Comparison of ENCODE assay signal across 1 cellular context in the genomic region with DNA sequence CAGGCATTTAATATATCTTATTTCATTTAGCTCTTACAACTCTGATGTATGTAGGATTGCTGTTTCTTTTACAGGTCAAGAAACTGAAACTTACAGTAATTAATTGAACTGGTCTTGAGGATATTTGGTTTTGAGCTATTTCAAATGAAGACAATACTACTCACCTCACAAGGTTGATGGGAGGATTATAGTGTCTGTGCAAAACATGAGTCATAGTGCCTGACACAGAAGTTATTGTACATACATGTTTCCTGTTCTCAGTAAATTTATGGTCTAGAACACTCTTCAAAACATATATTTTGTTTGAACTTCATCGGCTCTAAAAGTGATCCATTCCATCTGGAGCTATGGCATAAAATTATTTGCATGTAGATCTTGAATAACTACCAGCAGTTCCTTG.
TF ChIP-seq lines count a peak whose summit lies in the region.

No MANE protein-coding gene starts in this region.

TF ChIP-seq in GM12878, 131 proteins besides CTCF, POLR2A, EP300 and RAD21:
- TF ChIP-seq, protein P1, sequence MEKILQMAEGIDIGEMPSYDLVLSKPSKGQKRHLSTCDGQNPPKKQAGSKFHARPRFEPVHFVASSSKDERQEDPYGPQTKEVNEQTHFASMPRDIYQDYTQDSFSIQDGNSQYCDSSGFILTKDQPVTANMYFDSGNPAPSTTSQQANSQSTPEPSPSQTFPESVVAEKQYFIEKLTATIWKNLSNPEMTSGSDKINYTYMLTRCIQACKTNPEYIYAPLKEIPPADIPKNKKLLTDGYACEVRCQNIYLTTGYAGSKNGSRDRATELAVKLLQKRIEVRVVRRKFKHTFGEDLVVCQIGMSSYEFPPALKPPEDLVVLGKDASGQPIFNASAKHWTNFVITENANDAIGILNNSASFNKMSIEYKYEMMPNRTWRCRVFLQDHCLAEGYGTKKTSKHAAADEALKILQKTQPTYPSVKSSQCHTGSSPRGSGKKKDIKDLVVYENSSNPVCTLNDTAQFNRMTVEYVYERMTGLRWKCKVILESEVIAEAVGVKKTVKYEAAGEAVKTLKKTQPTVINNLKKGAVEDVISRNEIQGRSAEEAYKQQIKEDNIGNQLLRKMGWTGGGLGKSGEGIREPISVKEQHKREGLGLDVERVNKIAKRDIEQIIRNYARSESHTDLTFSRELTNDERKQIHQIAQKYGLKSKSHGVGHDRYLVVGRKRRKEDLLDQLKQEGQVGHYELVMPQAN (conservative IDR thresholded peaks at IDR 0.05) = no peak
- TF ChIP-seq DPF2 (IDR thresholded peaks at IDR 0.05) (no peak), TARDBP (IDR thresholded peaks at IDR 0.05; ENCODE audit: borderline replicate concordance) (no peak), PAX8 (IDR thresholded peaks at IDR 0.05) (no peak), POLR2AphosphoS5 (IDR thresholded peaks at IDR 0.05; ENCODE audit: low read length) (no peak), CREB1 (IDR thresholded peaks at IDR 0.05; ENCODE audit: low read depth) (no peak), ZNF217 (IDR thresholded peaks at IDR 0.05) (no peak), RCOR1 (conservative IDR thresholded peaks at IDR 0.05; ENCODE audit: low read depth, low read length) (no peak), KDM1A (IDR thresholded peaks at IDR 0.05; ENCODE audit: borderline replicate concordance) (no peak), ZZZ3 (IDR thresholded peaks at IDR 0.05; ENCODE audit: control insufficient read depth, insufficient read length, low read depth) (no peak), SMARCA5 (IDR thresholded peaks at IDR 0.05) (no peak), SPI1 (IDR thresholded peaks at IDR 0.05; ENCODE audit: borderline replicate concordance, insufficient read depth, low read depth, low read length) (no peak), NR2F1 (conservative IDR thresholded peaks at IDR 0.05) (no peak)
- TF ChIP-seq, protein P2, sequence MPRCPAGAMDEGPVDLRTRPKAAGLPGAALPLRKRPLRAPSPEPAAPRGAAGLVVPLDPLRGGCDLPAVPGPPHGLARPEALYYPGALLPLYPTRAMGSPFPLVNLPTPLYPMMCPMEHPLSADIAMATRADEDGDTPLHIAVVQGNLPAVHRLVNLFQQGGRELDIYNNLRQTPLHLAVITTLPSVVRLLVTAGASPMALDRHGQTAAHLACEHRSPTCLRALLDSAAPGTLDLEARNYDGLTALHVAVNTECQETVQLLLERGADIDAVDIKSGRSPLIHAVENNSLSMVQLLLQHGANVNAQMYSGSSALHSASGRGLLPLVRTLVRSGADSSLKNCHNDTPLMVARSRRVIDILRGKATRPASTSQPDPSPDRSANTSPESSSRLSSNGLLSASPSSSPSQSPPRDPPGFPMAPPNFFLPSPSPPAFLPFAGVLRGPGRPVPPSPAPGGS (IDR thresholded peaks at IDR 0.05; ENCODE audit: borderline replicate concordance, insufficient read depth, low read depth, low read length, poor library complexity, severe bottlenecking) = no peak
- TF ChIP-seq, protein P3, sequence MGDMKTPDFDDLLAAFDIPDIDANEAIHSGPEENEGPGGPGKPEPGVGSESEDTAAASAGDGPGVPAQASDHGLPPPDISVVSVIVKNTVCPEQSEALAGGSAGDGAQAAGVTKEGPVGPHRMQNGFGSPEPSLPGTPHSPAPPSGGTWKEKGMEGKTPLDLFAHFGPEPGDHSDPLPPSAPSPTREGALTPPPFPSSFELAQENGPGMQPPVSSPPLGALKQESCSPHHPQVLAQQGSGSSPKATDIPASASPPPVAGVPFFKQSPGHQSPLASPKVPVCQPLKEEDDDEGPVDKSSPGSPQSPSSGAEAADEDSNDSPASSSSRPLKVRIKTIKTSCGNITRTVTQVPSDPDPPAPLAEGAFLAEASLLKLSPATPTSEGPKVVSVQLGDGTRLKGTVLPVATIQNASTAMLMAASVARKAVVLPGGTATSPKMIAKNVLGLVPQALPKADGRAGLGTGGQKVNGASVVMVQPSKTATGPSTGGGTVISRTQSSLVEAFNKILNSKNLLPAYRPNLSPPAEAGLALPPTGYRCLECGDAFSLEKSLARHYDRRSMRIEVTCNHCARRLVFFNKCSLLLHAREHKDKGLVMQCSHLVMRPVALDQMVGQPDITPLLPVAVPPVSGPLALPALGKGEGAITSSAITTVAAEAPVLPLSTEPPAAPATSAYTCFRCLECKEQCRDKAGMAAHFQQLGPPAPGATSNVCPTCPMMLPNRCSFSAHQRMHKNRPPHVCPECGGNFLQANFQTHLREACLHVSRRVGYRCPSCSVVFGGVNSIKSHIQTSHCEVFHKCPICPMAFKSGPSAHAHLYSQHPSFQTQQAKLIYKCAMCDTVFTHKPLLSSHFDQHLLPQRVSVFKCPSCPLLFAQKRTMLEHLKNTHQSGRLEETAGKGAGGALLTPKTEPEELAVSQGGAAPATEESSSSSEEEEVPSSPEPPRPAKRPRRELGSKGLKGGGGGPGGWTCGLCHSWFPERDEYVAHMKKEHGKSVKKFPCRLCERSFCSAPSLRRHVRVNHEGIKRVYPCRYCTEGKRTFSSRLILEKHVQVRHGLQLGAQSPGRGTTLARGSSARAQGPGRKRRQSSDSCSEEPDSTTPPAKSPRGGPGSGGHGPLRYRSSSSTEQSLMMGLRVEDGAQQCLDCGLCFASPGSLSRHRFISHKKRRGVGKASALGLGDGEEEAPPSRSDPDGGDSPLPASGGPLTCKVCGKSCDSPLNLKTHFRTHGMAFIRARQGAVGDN (IDR thresholded peaks at IDR 0.05) = no peak
- TF ChIP-seq, protein P4, sequence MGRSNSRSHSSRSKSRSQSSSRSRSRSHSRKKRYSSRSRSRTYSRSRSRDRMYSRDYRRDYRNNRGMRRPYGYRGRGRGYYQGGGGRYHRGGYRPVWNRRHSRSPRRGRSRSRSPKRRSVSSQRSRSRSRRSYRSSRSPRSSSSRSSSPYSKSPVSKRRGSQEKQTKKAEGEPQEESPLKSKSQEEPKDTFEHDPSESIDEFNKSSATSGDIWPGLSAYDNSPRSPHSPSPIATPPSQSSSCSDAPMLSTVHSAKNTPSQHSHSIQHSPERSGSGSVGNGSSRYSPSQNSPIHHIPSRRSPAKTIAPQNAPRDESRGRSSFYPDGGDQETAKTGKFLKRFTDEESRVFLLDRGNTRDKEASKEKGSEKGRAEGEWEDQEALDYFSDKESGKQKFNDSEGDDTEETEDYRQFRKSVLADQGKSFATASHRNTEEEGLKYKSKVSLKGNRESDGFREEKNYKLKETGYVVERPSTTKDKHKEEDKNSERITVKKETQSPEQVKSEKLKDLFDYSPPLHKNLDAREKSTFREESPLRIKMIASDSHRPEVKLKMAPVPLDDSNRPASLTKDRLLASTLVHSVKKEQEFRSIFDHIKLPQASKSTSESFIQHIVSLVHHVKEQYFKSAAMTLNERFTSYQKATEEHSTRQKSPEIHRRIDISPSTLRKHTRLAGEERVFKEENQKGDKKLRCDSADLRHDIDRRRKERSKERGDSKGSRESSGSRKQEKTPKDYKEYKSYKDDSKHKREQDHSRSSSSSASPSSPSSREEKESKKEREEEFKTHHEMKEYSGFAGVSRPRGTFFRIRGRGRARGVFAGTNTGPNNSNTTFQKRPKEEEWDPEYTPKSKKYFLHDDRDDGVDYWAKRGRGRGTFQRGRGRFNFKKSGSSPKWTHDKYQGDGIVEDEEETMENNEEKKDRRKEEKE (IDR thresholded peaks at IDR 0.05) = no peak
